In the genomic region with DNA sequence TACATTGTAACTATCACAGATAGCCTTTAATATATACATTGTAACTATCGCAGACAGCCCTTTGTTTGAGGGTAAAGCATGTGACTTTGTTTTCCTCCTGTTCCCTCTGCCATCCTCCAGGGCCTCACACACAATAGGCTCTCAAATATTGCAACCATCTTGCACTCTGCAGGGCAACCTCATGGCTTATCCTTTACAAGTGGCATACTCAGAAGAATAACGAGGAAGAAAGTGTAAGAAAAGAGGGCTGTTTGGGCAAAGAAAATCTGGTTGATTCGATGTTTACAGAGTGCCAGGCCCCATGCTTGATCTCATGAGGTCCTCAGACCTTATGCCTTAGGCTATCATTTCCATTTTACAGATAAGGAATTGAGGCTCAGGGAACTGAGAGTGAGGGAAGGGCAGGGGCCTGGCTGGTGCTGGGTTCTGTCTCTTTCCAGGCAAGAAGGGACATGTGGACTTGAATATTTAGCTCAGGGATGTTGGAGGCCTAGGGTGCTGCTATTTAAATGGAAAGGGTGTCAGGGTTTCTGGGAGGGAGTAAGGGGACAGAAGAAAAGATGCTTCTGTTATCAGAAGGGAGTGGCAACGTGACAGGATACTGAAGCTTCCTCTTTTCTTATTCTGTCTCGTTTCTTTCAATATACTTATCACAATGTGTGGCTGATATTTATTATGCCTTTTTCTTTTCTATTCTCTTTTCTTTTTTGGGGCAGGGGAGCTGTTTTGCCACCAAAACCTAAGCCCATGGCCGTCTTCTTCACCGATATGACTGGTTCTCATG, we compare ENCODE assay signal across 9 cellular contexts. TPM values are rescaled to one million over a fixed set of nuclear protein-coding genes. Genes with fewer than 3 reads are reported as not detected.
DNase-seq lines count a peak whose midpoint lies in the region; ATAC-seq, FAIRE-seq and TF ChIP-seq lines count a peak whose summit lies in the region.
"Had no signal": no experiment of that assay in that cellular context is flagged by ENCODE, and none has a peak within 500 bp of the region (broad histone marks: within the 10 kb centered on the region; RNA-seq: fewer than 3 reads in every experiment).

No MANE protein-coding gene starts in this region.

- H3K27me3 ChIP-seq in SJCRH30: no peaks in the 10 kb centered on the region
- no peaks in the 10 kb centered on the region for H3K27me3 ChIP-seq in skeletal muscle tissue (ENCODE audit: control insufficient read depth in 3 of 3, insufficient read depth in 3 of 3, low read length in 3 of 3)

- H3K9me3 ChIP-seq in SJCRH30 (replicated peaks) (no peaks in the 10 kb centered on the region), skeletal muscle tissue (ENCODE audit: control insufficient read depth in 3 of 3, low read length in 3 of 3) (no peaks in the 10 kb centered on the region)

- DNase-seq in DMS 273 (lab: John Stamatoyannopoulos, UW; ENCODE audit: unreplicated experiment) (peak; percentile 20), DMS 273 treated with DMSO at 0.1 percent for 48 hours (lab: John Stamatoyannopoulos, UW) (no peak), SJCRH30 (no peak), fibroblast of mammary gland (ENCODE audit: low read depth) (no peak), DMS153 (lab: John Stamatoyannopoulos, UW) (no peak), RCC 7860 (ENCODE audit: low spot score) (no peak)

- H3K36me3 ChIP-seq in SJCRH30: no peaks in the 10 kb centered on the region
- no peaks in the 10 kb centered on the region for H3K36me3 ChIP-seq in skeletal muscle tissue (ENCODE audit: control insufficient read depth in 3 of 3, insufficient read depth in 3 of 3, low read length in 3 of 3)

- H3K4me1 ChIP-seq in SJCRH30 (no peaks in the 10 kb centered on the region), skeletal muscle tissue (ENCODE audit: control insufficient read depth in 3 of 3, insufficient read depth in 3 of 3, low read length in 3 of 3) (peaks cover 27 to 40% (median 28%) of the 10 kb centered on the region in 3 donors)

- TF ChIP-seq CTCF in fibroblast of mammary gland (conservative IDR thresholded peaks at IDR 0.05; ENCODE audit: control insufficient read depth, insufficient read depth, low read depth, low read length): no peak

- H3K4me3 ChIP-seq in SJCRH30: peak overlapping the region; percentile 90
- H3K4me3 ChIP-seq in fibroblast of mammary gland (ENCODE audit: control insufficient read depth, low read depth, low read length): peak overlapping the region; percentile 94
- peak overlapping the region; percentile 97 to 99 (median 98) for H3K4me3 ChIP-seq in skeletal muscle tissue (ENCODE audit: low read length in 3 of 3)

- peak overlapping the region; percentile 77 for H3K27ac ChIP-seq in SJCRH30
- peak overlapping the region; percentile 86 for H3K27ac ChIP-seq in skeletal muscle tissue (ENCODE audit: low read depth, low read length)

- H3K9ac ChIP-seq in skeletal muscle tissue (ENCODE audit: low read depth in 1 of 3, low read length in 3 of 3): peak overlapping the region in 2 of 3 donors; percentile 91 to 97

- ATAC-seq in HG03520 (IDR thresholded peaks at IDR 0.05; ENCODE audit: unreplicated experiment): no peak

- no peak for FAIRE-seq in RCC 7860 (lab: Jason Lieb, UNC)
- FAIRE-seq: A204.1 had no signal

RNA-seq across cellular contexts. Expression of a gene that starts 1.1 kb away (rescaled TPM):
- total RNA-seq in SJCRH30 (2014; rRNA removed; shearing (Covaris generic)): 45.8 and 49.1 TPM in 2 replicates
- 59.5 TPM for total RNA-seq in skeletal muscle tissue

RNA-seq across cellular contexts. Expression of a gene that starts 30.6 kb away (rescaled TPM):
- 1.3 and 1.9 TPM in 2 replicates for total RNA-seq in SJCRH30 (2014; rRNA removed; shearing (Covaris generic))
- total RNA-seq in skeletal muscle tissue: 3.7 TPM
